ENCODE assay signal across 2 cellular contexts in genomic region chr17:17934214-17934613, GRCh38.
TF ChIP-seq lines count a peak whose summit lies in the region.

No MANE protein-coding gene starts in this region.

TF ChIP-seq in HEK293, 187 proteins besides CTCF, POLR2A, EP300 and RAD21 (continued from another document):
- TF ChIP-seq PATZ1 (tag by site-specific recombination; IDR thresholded peaks at IDR 0.05) (peak; percentile 31; the same call in 1 of the 2 replicates), ATF2 (tag by site-specific recombination; IDR thresholded peaks at IDR 0.05; ENCODE audit: low read depth) (peak; percentile 89), ZNF530 (tag by site-specific recombination; IDR thresholded peaks at IDR 0.05; ENCODE audit: low read depth) (no peak), OSR2 (tag by site-specific recombination; IDR thresholded peaks at IDR 0.05) (peak; percentile 43), GLIS1 (tag by site-specific recombination; IDR thresholded peaks at IDR 0.05) (peak; percentile 72), ZNF416 (tag by site-specific recombination; IDR thresholded peaks at IDR 0.05) (no peak), ZBTB11 (tag by site-specific recombination; conservative IDR thresholded peaks at IDR 0.05; ENCODE audit: low read depth) (no peak), ZNF629 (tag by site-specific recombination; IDR thresholded peaks at IDR 0.05) (peak; percentile 70; the same call in 1 of the 2 replicates), ZBTB21 (tag by site-specific recombination; IDR thresholded peaks at IDR 0.05) (0 out of 2 replicates have a peak, but pooled peaks have one; percentile 51), YY2 (tag by site-specific recombination; IDR thresholded peaks at IDR 0.05) (no peak), PRDM10 (tag by site-specific recombination; IDR thresholded peaks at IDR 0.05) (0 out of 2 replicates have a peak, but pooled peaks have one; percentile 14), ZNF404 (tag by site-specific recombination; IDR thresholded peaks at IDR 0.05) (no peak)
TF ChIP-seq in HEK293: peak in this region for 8.

TF ChIP-seq in neural cell, 6 proteins besides CTCF, POLR2A, EP300 and RAD21 (continued from another document):
- no peak for TF ChIP-seq EZH2 (IDR thresholded peaks at IDR 0.05; ENCODE audit: borderline replicate concordance, insufficient read depth, low read length, poor library complexity, severe bottlenecking)
